Comparison of ENCODE assay signal across 8 cellular contexts in genomic region chr5:123549256-123549904, GRCh38. TPM values are rescaled to one million over a fixed set of nuclear protein-coding genes. Genes with fewer than 3 reads are reported as not detected.
DNase-seq lines count a peak whose midpoint lies in the region; ATAC-seq, FAIRE-seq and TF ChIP-seq lines count a peak whose summit lies in the region.

No MANE protein-coding gene starts in this region.

- H3K27ac Mint-ChIP-seq in activated B cell treated with CpG ODN at 0.5 μM for 24 hours = peak overlapping the region; percentile 91
- H3K27ac Mint-ChIP-seq in immature natural killer cell = peak overlapping the region; percentile 82 to 98 (median 96)

- TF ChIP-seq CTCF in activated B cell treated with CpG ODN at 0.5 μM for 24 hours (IDR thresholded peaks at IDR 0.05) = no peak
- no peak for TF ChIP-seq CTCF in kidney (IDR thresholded peaks at IDR 0.05; ENCODE audit: borderline replicate concordance, extremely low read depth, insufficient read depth)

- CTCF ChIA-PET in activated B cell treated with CpG ODN at 0.5 μM for 24 hours (lab: Charles Lee) = interaction anchor here (1.0 to 2.0 kb wide), 2 partner anchors 61 to 126 kb away, joined by 3 to 10 read pairs; partner anchors contain the start of gene CEP120

- H3K4me1 ChIP-seq in kidney (ENCODE audit: control insufficient read depth in 1 of 2, insufficient read depth in 1 of 2, low read depth in 1 of 2, low read length in 2 of 2) = peaks cover 0 to 3% of the 10 kb centered on the region in 2 donors

- FAIRE-seq in kidney (lab: Jason Lieb, UNC) = no peak

- H3K4me1 Mint-ChIP-seq in activated B cell treated with CpG ODN at 0.5 μM for 24 hours (peaks cover 61% of the 10 kb centered on the region), immature natural killer cell (peaks cover 36 to 49% of the 10 kb centered on the region in 2 donors)

- no peaks in the 10 kb centered on the region for H3K9me3 ChIP-seq in kidney (ENCODE audit: control insufficient read depth in 1 of 2, low read length in 2 of 2)

- H3K4me3 Mint-ChIP-seq in activated B cell treated with CpG ODN at 0.5 μM for 24 hours (peak overlapping the region; percentile 68), immature natural killer cell (peak overlapping the region; percentile 50 to 74 (median 60))

- H3K4me3 ChIP-seq in kidney (ENCODE audit: low read length in 2 of 2) = no peak overlapping the region

- POLR2A ChIA-PET in activated B cell treated with CpG ODN at 0.5 μM for 24 hours (lab: Charles Lee) = interaction anchor here (0.6 to 3.7 kb wide), 5 partner anchors 13 to 126 kb away, joined by 3 to 44 read pairs (median 4); partner anchors contain the start of genes CEP120 and CSNK1G3

- H3K27me3 Mint-ChIP-seq in activated B cell treated with CpG ODN at 0.5 μM for 24 hours (no peaks in the 10 kb centered on the region), immature natural killer cell (ENCODE audit: low read depth in 3 of 3) (peaks cover 0 to 3% (median 0%) of the 10 kb centered on the region in 3 donors)

- DNase-seq in activated B cell treated with CpG ODN at 0.5 μM for 24 hours (peak; percentile 42), immature natural killer cell (peak; percentile 75 to 78 (median 75)), NCI-H774 (lab: John Stamatoyannopoulos, UW) (no peak), kidney (no peak), cerebellar nuclear complex (lab: John Stamatoyannopoulos, UW) (no peak), NCI-H1436 treated with DMSO at 0.1 percent for 48 hours (lab: John Stamatoyannopoulos, UW) (no peak)

- no peaks in the 10 kb centered on the region for H3K36me3 ChIP-seq in kidney (ENCODE audit: control insufficient read depth in 1 of 2, insufficient read depth in 2 of 2, low read length in 2 of 2)

- intact Hi-C loops in activated B cell treated with CpG ODN at 0.5 μM for 24 hours (cut with micrococcal nuclease) = loop anchor here (1.0 to 2.0 kb wide), 3 partner anchors 29 to 126 kb away; partner anchors contain the start of genes CEP120 and CSNK1G3
- intact Hi-C loops in kidney (cut with DNase I) = no loop called here

- H3K27ac ChIP-seq in kidney (ENCODE audit: low read depth in 2 of 2, low read length in 2 of 2) = no peak overlapping the region

- no peak overlapping the region for H3K9ac ChIP-seq in kidney (ENCODE audit: low read length in 2 of 2)

- peak; percentile 98 for ATAC-seq in GM18868 (IDR thresholded peaks at IDR 0.05; ENCODE audit: unreplicated experiment)
- ATAC-seq in HG02938 (IDR thresholded peaks at IDR 0.05; ENCODE audit: unreplicated experiment) = peak; percentile 100
- peak; percentile 95 for ATAC-seq in activated B cell treated with CpG ODN at 0.5 μM for 24 hours (ENCODE audit: low read depth)

- H3K36me3 Mint-ChIP-seq in activated B cell treated with CpG ODN at 0.5 μM for 24 hours (ENCODE audit: low read depth) (peaks cover 26% of the 10 kb centered on the region), immature natural killer cell (no peaks in the 10 kb centered on the region)

- H3K9me3 Mint-ChIP-seq in activated B cell treated with CpG ODN at 0.5 μM for 24 hours (no peaks in the 10 kb centered on the region), immature natural killer cell (no peaks in the 10 kb centered on the region)

RNA-seq across cellular contexts. Expression of gene CSNK1G3, which starts 37.4 kb away (rescaled TPM):
- 79.9 and 82.7 TPM in 2 replicates for total RNA-seq in activated B cell treated with CpG ODN at 0.5 μM for 24 hours
- 10 to 100 TPM; 28.7 to 44.9 (median 36.2) TPM for polyA plus RNA-seq in immature natural killer cell
- total RNA-seq in kidney = 39.1 TPM
- 8.1 TPM for polyA plus RNA-seq in kidney (ENCODE audit: insufficient read depth, low read depth, low replicate concordance)

Comparison
In these comparisons a context has a peak if more than half of its experiments do, and no peak if none do; other contexts are left out.
1. DNase-seq: peak in activated B cell treated with CpG ODN at 0.5 μM for 24 hours (single experiment) and immature natural killer cell (3 of 3); none in NCI-H774 (single experiment), kidney (single experiment), cerebellar nuclear complex (0 of 2) and NCI-H1436 treated with DMSO at 0.1 percent for 48 hours (single experiment).
2. Peak in every context shown above with its lines, with median percentiles within 50 percentile points of each other: ATAC-seq.